ENCODE assay signal across 3 cellular contexts in genomic region chr4:140807491-140808257, GRCh38.
TF ChIP-seq lines count a peak whose summit lies in the region.

No MANE protein-coding gene starts in this region.

TF ChIP-seq in liver, 16 proteins besides CTCF, POLR2A, EP300 and RAD21:
- peak; percentile 21 for TF ChIP-seq SP1 (IDR thresholded peaks at IDR 0.05)
- TF ChIP-seq NR2F2 (IDR thresholded peaks at IDR 0.05): peak; percentile 15
- no peak for TF ChIP-seq YY1 (IDR thresholded peaks at IDR 0.05)

TF ChIP-seq in HepG2, 621 proteins besides CTCF, POLR2A, EP300 and RAD21:
- no peak for TF ChIP-seq GATAD1 (CRISPR knock-in tag; IDR thresholded peaks at IDR 0.05)
- TF ChIP-seq ZNF33A (CRISPR knock-in tag; IDR thresholded peaks at IDR 0.05; ENCODE audit: borderline replicate concordance): no peak
- TF ChIP-seq IRF1 (CRISPR knock-in tag; IDR thresholded peaks at IDR 0.05; ENCODE audit: low read depth): no peak
- TF ChIP-seq GTF2F1 (IDR thresholded peaks at IDR 0.05; ENCODE audit: low read length): no peak
- TF ChIP-seq ZNF331 (CRISPR knock-in tag; IDR thresholded peaks at IDR 0.05): no peak

TF ChIP-seq in GM12878, 131 proteins besides CTCF, POLR2A, EP300 and RAD21 (continues in another document):
- TF ChIP-seq CEBPZ (IDR thresholded peaks at IDR 0.05; ENCODE audit: low read depth, low read length) (no peak), MEF2A (IDR thresholded peaks at IDR 0.05; ENCODE audit: insufficient read depth, low read depth, low read length) (peak; percentile 75; the same call in 1 of the 2 replicates), RB1 (IDR thresholded peaks at IDR 0.05; ENCODE audit: borderline replicate concordance) (no peak), ZBTB40 (IDR thresholded peaks at IDR 0.05; ENCODE audit: borderline replicate concordance) (no peak), PBX3 (IDR thresholded peaks at IDR 0.05; ENCODE audit: insufficient replicate concordance, low read depth, low read length) (no peak), TCF12 (IDR thresholded peaks at IDR 0.05; ENCODE audit: low read depth, low read length) (no peak), HDGF (IDR thresholded peaks at IDR 0.05) (no peak), DPF2 (IDR thresholded peaks at IDR 0.05) (0 out of 2 replicates have a peak, but pooled peaks have one; percentile 50), BCL11A (IDR thresholded peaks at IDR 0.05; ENCODE audit: low read depth, low read length) (0 out of 2 replicates have a peak, but pooled peaks have one; percentile 40), SUZ12 (IDR thresholded peaks at IDR 0.05; ENCODE audit: unreplicated experiment) (no peak), ZBTB11 (CRISPR knock-in tag; IDR thresholded peaks at IDR 0.05) (no peak), ZBED1 (IDR thresholded peaks at IDR 0.05; ENCODE audit: borderline replicate concordance) (no peak), NFIC (IDR thresholded peaks at IDR 0.05; ENCODE audit: low read depth, low read length) (peak; percentile 64), ZNF274 (IDR thresholded peaks at IDR 0.05; ENCODE audit: insufficient read depth, insufficient read length) (no peak), IRF5 (IDR thresholded peaks at IDR 0.05; ENCODE audit: borderline replicate concordance) (no peak), ETV6 (conservative IDR thresholded peaks at IDR 0.05 in 1 of 2, IDR thresholded peaks at IDR 0.05 in 1 of 2; ENCODE audit: borderline replicate concordance in 1 of 2, low read depth in 1 of 2) (no peak), ZNF687 (IDR thresholded peaks at IDR 0.05) (no peak), ZNF622 (IDR thresholded peaks at IDR 0.05) (no peak), NR2C1 (IDR thresholded peaks at IDR 0.05) (no peak), POU2F2 (IDR thresholded peaks at IDR 0.05; ENCODE audit: borderline replicate concordance, low read depth, low read length) (no peak), SIN3A (IDR thresholded peaks at IDR 0.05; ENCODE audit: low read depth, low read length) (no peak), CREB1 (IDR thresholded peaks at IDR 0.05; ENCODE audit: low read depth) (0 out of 2 replicates have a peak, but pooled peaks have one; percentile 12), CBX5 (IDR thresholded peaks at IDR 0.05; ENCODE audit: low read depth) (0 out of 2 replicates have a peak, but pooled peaks have one; percentile 31), IKZF1 (conservative IDR thresholded peaks at IDR 0.05) (peak; percentile 32; the same call in 1 of the 2 replicates), RUNX3 (IDR thresholded peaks at IDR 0.05; ENCODE audit: low read length) (peak; percentile 44; the same call in 1 of the 2 replicates), STAT1 (conservative IDR thresholded peaks at IDR 0.05) (no peak), HCFC1 (IDR thresholded peaks at IDR 0.05; ENCODE audit: low read length) (no peak), BMI1 (IDR thresholded peaks at IDR 0.05; ENCODE audit: borderline replicate concordance) (no peak), WRNIP1 (IDR thresholded peaks at IDR 0.05; ENCODE audit: borderline replicate concordance, low read depth, low read length) (no peak), NR2F1 (conservative IDR thresholded peaks at IDR 0.05) (no peak), SPI1 (IDR thresholded peaks at IDR 0.05; ENCODE audit: borderline replicate concordance, insufficient read depth, low read depth, low read length) (peak; percentile 88), ZNF24 (IDR thresholded peaks at IDR 0.05) (0 out of 2 replicates have a peak, but pooled peaks have one; percentile 15), NR2C2 (IDR thresholded peaks at IDR 0.05; ENCODE audit: borderline replicate concordance, control insufficient read depth, insufficient read length, low read depth) (no peak), MYC (IDR thresholded peaks at IDR 0.05; ENCODE audit: insufficient read depth, insufficient read length, insufficient replicate concordance, low read length, severe bottlenecking) (no peak)
